In the genomic region with DNA sequence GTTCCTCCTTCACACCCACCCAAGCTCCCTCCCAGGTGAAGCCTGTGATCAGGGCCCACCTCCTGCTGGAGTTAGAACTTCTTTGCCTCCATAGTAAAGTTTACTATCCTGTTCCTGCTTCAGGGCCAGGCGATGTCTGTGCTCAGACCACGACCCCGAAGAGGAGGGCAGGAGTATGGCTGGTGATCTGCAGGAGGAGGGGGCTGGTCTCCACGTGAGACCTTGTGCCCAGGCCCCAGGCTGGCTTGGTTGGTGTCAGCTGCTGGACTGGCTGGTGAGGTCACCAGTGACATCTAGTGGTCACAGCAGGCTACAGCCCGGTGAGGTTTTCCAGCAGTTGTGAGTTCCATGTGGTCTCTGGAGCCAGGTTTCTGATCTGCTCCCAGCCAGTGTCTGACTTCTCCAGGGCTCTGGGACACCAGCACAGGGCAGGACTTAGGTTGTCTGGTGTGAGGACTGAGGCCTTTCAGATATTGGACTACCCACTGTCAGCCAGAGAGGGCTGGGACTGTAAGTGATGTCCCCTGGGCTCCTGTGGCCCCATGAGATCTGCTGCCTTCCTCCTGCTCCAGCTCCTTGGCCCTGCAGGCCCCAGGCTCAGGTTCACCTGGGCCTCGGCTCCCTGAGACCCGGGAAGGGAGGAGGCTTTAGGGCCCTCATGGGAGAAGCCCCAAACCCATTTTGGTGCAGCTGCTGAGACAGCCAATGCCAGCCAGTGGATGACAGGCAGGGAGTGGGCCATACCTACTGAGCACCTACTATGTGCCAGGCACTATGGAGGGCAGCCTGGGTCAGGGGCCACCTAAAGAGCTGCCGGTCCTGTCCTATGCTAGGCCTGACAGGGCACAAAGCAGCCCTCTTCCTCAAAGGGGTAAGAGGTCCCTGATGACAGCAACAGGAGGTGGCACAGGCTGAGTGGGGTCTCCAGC, we compare ENCODE assay signal across 8 cellular contexts. TPM values are rescaled to one million over a fixed set of nuclear protein-coding genes. Genes with fewer than 3 reads are reported as not detected.
DNase-seq lines count a peak whose midpoint lies in the region; ATAC-seq and TF ChIP-seq lines count a peak whose summit lies in the region.

No MANE protein-coding gene starts in this region.

- no peak for TF ChIP-seq EP300 in esophagus muscularis mucosa (IDR thresholded peaks at IDR 0.05)

- POLR2A ChIA-PET in naive thymus-derived CD8-positive, alpha-beta T cell (lab: Charles Lee) = interaction anchor here (0.7 kb wide), 1 partner anchor 459 kb away, joined by 3 read pairs; no protein-coding TSS in a partner anchor

- H3K4me1 Mint-ChIP-seq in naive thymus-derived CD8-positive, alpha-beta T cell = peaks cover 0 to 10% (median 0%) of the 10 kb centered on the region in 4 donors

- peak; percentile 51 for ATAC-seq in HG03521 (IDR thresholded peaks at IDR 0.05; ENCODE audit: unreplicated experiment)
- peak; percentile 78 to 83 for ATAC-seq in naive thymus-derived CD8-positive, alpha-beta T cell
- no peak for ATAC-seq in HG02798 (IDR thresholded peaks at IDR 0.05; ENCODE audit: poor library complexity, unreplicated experiment)

- peak; percentile 83 to 97 (median 85) for TF ChIP-seq CTCF in esophagus muscularis mucosa (IDR thresholded peaks at IDR 0.05)

- H3K36me3 ChIP-seq in NT2/D1 (ENCODE audit: insufficient read depth, insufficient read length, low read length) = no peaks in the 10 kb centered on the region
- H3K36me3 ChIP-seq in esophagus muscularis mucosa = no peaks in the 10 kb centered on the region

- WGBS in esophagus muscularis mucosa = 4% methylated on average over 5 of the region's 8 CpGs

- peak overlapping the region; percentile 22 for H3K9ac ChIP-seq in NT2/D1 (ENCODE audit: insufficient read length, low read depth)

- H3K27me3 ChIP-seq in NT2/D1 (ENCODE audit: insufficient read depth, insufficient read length) = no peaks in the 10 kb centered on the region
- no peaks in the 10 kb centered on the region for H3K27me3 ChIP-seq in esophagus muscularis mucosa

- H3K4me3 ChIP-seq in NT2/D1 (ENCODE audit: insufficient read length, low read depth) (no peak overlapping the region), esophagus muscularis mucosa (no peak overlapping the region)

- H3K27me3 Mint-ChIP-seq in naive thymus-derived CD8-positive, alpha-beta T cell = peaks cover 7 to 32% (median 16%) of the 10 kb centered on the region in 5 donors

- no peaks in the 10 kb centered on the region for H3K9me3 ChIP-seq in NT2/D1 (ENCODE audit: insufficient read depth, low read length)
- no peaks in the 10 kb centered on the region for H3K9me3 ChIP-seq in esophagus muscularis mucosa

- H3K4me3 Mint-ChIP-seq in naive thymus-derived CD8-positive, alpha-beta T cell = no peak overlapping the region

- H3K36me3 Mint-ChIP-seq in naive thymus-derived CD8-positive, alpha-beta T cell = no peaks in the 10 kb centered on the region

- H3K9me3 Mint-ChIP-seq in naive thymus-derived CD8-positive, alpha-beta T cell = no peaks in the 10 kb centered on the region

- H3K4me1 ChIP-seq in NT2/D1 (ENCODE audit: insufficient read depth, insufficient read length) (peaks cover 8% of the 10 kb centered on the region), esophagus muscularis mucosa (peaks cover 0 to 6% (median 0%) of the 10 kb centered on the region in 4 donors)

- peak; percentile 21 for DNase-seq in GDM1 (lab: John Stamatoyannopoulos, UW)
- DNase-seq in NT2/D1 (ENCODE audit: low read depth, low spot score) = peak; percentile 84
- DNase-seq in activated T-cell treated with anti-CD3 and anti-CD28 coated beads for 1 hour (ENCODE audit: low read depth) = peak; percentile 38
- no peak for DNase-seq in esophagus muscularis mucosa (ENCODE audit: extremely low spot score)
- peak; percentile 21 to 71 (median 49) for DNase-seq in naive thymus-derived CD8-positive, alpha-beta T cell
- peak; percentile 77 for DNase-seq in superior temporal gyrus (ENCODE audit: extremely low spot score)

- intact Hi-C loops in esophagus muscularis mucosa (cut with DNase I) = no loop called here

- no peak overlapping the region for H3K27ac ChIP-seq in esophagus muscularis mucosa (replicated peaks in 1 of 4)

- H3K27ac Mint-ChIP-seq in naive thymus-derived CD8-positive, alpha-beta T cell = no peak overlapping the region

- no peak for TF ChIP-seq POLR2A in esophagus muscularis mucosa (IDR thresholded peaks at IDR 0.05; ENCODE audit: low read depth)

RNA-seq across cellular contexts. Expression of gene UBL4B, which starts 6.0 kb away (rescaled TPM):
- total RNA-seq in esophagus muscularis mucosa = not detected
- not detected for total RNA-seq in naive thymus-derived CD8-positive, alpha-beta T cell
- not detected for polyA plus RNA-seq in naive thymus-derived CD8-positive, alpha-beta T cell

RNA-seq across cellular contexts. Expression of gene ALX3, which starts 35.8 kb away (rescaled TPM):
- total RNA-seq in esophagus muscularis mucosa = not detected
- total RNA-seq in naive thymus-derived CD8-positive, alpha-beta T cell = not detected
- polyA plus RNA-seq in naive thymus-derived CD8-positive, alpha-beta T cell = not detected

RNA-seq across cellular contexts. Expression of gene SLC6A17, which starts 44.0 kb away (rescaled TPM):
- 1 to 10 TPM in 1 of 4 donors, under 1 TPM in 3; 0.42 to 1.8 (median 0.57) TPM for total RNA-seq in esophagus muscularis mucosa
- total RNA-seq in naive thymus-derived CD8-positive, alpha-beta T cell = not detected
- not detected for polyA plus RNA-seq in naive thymus-derived CD8-positive, alpha-beta T cell
